In the genomic region with DNA sequence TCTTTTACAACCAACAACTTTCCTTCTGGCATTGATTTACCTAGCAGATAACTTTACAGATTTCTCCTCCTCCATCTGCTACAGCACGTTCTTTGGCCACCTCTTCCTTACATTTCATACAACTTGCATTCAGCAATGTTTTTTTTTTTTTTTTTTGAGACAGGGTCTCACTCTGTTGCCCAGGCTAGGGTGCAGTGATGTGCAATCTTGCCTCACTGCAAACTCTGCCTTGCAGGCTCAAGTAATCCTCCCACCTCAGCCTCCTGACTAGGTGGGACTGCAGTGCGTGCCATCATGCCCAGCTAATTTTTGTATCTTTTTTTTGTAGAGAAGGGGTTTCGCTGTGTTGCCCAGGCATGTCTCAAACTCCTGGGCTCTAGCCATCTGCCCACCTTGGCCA, we compare ENCODE assay signal across 18 cellular contexts.
"Had no signal": no experiment of that assay in that cellular context is flagged by ENCODE, and none has a peak within 500 bp of the region (broad histone marks: within the 10 kb centered on the region; RNA-seq: fewer than 3 reads in every experiment).

No MANE protein-coding gene starts in this region.

- H3K4me3 Mint-ChIP-seq: endodermal cell, immature natural killer cell, nephron progenitor cell had no signal

- H3K27me3 ChIP-seq: testis, upper lobe of left lung had no signal

- H3K9me3 Mint-ChIP-seq: endodermal cell, immature natural killer cell had no signal

- H3K4me3 ChIP-seq: testis, upper lobe of left lung had no signal

- H3K36me3 ChIP-seq: upper lobe of left lung had no signal

- H3K27ac Mint-ChIP-seq: endodermal cell, immature natural killer cell, nephron progenitor cell, progenitor cell of endocrine pancreas had no signal

- ATAC-seq: right cardiac atrium, SK-N-SH treated with all-trans-retinoic acid at 6 μM for 48 hours had no signal

- H3K9me3 ChIP-seq: testis, upper lobe of left lung had no signal

- DNase-seq: activated CD4-positive, alpha-beta T cell treated with anti-CD3 and anti-CD28 coated beads, Interleukin-2, amount 50 U/mL, for 1 hour; activated CD4-positive, CD25-positive, alpha-beta regulatory T cell; activated gamma-delta T cell; endodermal cell; head of caudate nucleus; immature natural killer cell; mesendoderm; nephron progenitor cell; occipital lobe; right cardiac atrium; small intestine; stimulated activated CD4-positive, alpha-beta T cell treated with anti-CD3 and anti-CD28 coated beads, Interleukin-4, amount 100 ng/mL, for 4 hours; stimulated activated CD8-positive, alpha-beta memory T cell treated with anti-CD3 and anti-CD28 coated beads, Interleukin-4, amount 100 ng/mL, for 48 hours; stimulated activated naive CD4-positive, alpha-beta T cell treated with Interleukin-2 at 50 U/mL for 16 hours; testis; upper lobe of left lung had no signal

- H3K4me1 ChIP-seq: testis, upper lobe of left lung had no signal

- H3K27ac ChIP-seq: testis, upper lobe of left lung had no signal
